ENCODE assay signal across 9 cellular contexts in the genomic region with DNA sequence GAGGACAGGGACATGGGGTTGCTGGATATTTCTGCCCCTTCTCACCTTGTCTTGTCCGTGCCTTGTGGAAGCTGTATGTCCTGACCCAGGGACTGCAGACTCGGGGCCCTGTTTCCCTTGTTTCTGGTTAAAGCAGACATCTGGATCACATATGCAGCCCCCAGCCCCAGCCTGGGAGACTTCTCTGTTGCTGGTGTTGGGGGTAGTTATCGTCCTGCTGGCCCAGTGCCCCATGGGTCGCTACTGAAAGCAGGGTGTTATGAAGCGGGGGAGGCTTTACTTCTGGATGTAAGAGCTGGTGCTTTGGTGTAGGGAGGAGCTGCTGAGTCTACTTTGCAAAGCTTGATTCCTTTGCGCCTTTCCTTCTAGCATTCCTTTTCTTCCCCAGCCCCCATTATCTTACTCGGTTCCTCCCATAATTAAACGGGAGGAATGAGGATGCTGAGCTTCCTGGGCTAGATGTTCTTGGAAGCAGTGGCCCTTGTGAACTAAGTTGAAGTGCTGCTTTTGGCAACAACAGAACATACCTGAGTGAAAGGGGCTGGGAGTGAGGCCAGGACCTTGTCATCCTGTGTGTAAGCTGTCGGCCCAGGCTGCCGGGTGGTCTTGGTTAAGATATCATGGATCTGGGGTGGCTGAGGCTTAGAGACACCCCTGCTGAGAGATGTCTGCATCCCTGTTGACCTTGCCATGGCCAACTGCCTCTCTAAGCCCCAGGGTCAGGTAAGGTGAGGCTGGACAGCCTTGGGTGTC. TPM values are rescaled to one million over a fixed set of nuclear protein-coding genes. Genes with fewer than 3 reads are reported as not detected.
A peak's percentile ranks its signal among the peaks of the same experiment; 100 is the strongest.
DNase-seq lines count a peak whose midpoint lies in the region; ATAC-seq, FAIRE-seq and TF ChIP-seq lines count a peak whose summit lies in the region.
"Had no signal": no experiment of that assay in that cellular context is flagged by ENCODE, and none has a peak within 500 bp of the region (broad histone marks: within the 10 kb centered on the region; RNA-seq: fewer than 3 reads in every experiment).

No MANE protein-coding gene starts in this region.

- DNase-seq in activated T-cell treated with anti-CD3 and anti-CD28 coated beads, Interleukin-2, amount 50 U/mL, for 24 hours = no peak
- no peak for DNase-seq in activated T-cell treated with anti-CD3 and anti-CD28 coated beads, Interleukin-2, amount 50 U/mL, for 48 hours
- DNase-seq in activated T-helper 2 cell treated with anti-CD3 and anti-CD28 coated beads, Interferon-gamma antibody, Interleukin-2, Interleukin-4, amounts not matched to agents 10 μg/mL and 5 μg/mL and 100 μg/mL, durations not matched to agents 14 hours and 24 hours and 36 hours (ENCODE audit: low spot score) = no peak
- DNase-seq in HepG2 (ENCODE audit: low spot score) (no peak), RKO (ENCODE audit: low spot score) (no peak)

- H3K27me3 ChIP-seq in HepG2 (ENCODE audit: control insufficient read depth in 1 of 2, insufficient read depth in 2 of 2, low read length in 2 of 2) (no peaks in the 10 kb centered on the region; a peak in 1 of 5 replicates), subcutaneous abdominal adipose tissue (ENCODE audit: control insufficient read depth in 5 of 5, insufficient read depth in 4 of 5, low read length in 5 of 5) (no peaks in the 10 kb centered on the region)

- TF ChIP-seq POLR2A in HepG2 (IDR thresholded peaks at IDR 0.05; ENCODE audit: insufficient read depth in 1 of 2, low read depth in 2 of 2, low read length in 2 of 2) = no peak

- FAIRE-seq in HepG2 (lab: Jason Lieb, UNC) = no peak
- FAIRE-seq: GM19239 had no signal

- no peak overlapping the region for H2AFZ ChIP-seq in HepG2 (ENCODE audit: low read length)

- intact Hi-C loops in activated T-helper 2 cell treated with anti-CD3 and anti-CD28 coated beads, Interferon-gamma antibody, Interleukin-2, Interleukin-4, amounts not matched to agents 10 μg/mL and 5 μg/mL and 100 μg/mL, durations not matched to agents 14 hours and 24 hours and 36 hours (cut with micrococcal nuclease) = loop anchor here (1.0 to 10.0 kb wide), 7 partner anchors 13 to 217 kb away; partner anchors contain the start of gene STAMBP
- intact Hi-C loops in HepG2 (cut with micrococcal nuclease; ENCODE audit: unreplicated experiment) = no loop called here

- H3K27ac ChIP-seq in HepG2 (ENCODE audit: extremely low read length, insufficient read depth, low read length) (no peak overlapping the region), subcutaneous abdominal adipose tissue (ENCODE audit: low read depth, low read length) (no peak overlapping the region)

- TF ChIP-seq CTCF in HepG2 (CRISPR knock-in tag; IDR thresholded peaks at IDR 0.05) = no peak

- H3K4me3 Mint-ChIP-seq in activated T-cell treated with anti-CD3 and anti-CD28 coated beads, Interleukin-2, amount 50 U/mL, for 24 hours = peak overlapping the region; percentile 88
- H3K4me3 Mint-ChIP-seq in activated T-helper 2 cell treated with anti-CD3 and anti-CD28 coated beads, Interferon-gamma antibody, Interleukin-2, Interleukin-4, amounts not matched to agents 10 μg/mL and 5 μg/mL and 100 μg/mL, durations not matched to agents 14 hours and 24 hours and 36 hours (ENCODE audit: low read depth) = peak overlapping the region; percentile 86

- 83% methylated on average over 9 of the region's 10 CpGs for WGBS in HepG2 (ENCODE audit: low lambda C conversion rate)

- no peaks in the 10 kb centered on the region for H3K27me3 Mint-ChIP-seq in activated T-cell treated with anti-CD3 and anti-CD28 coated beads, Interleukin-2, amount 50 U/mL, for 24 hours
- H3K27me3 Mint-ChIP-seq in activated T-helper 2 cell treated with anti-CD3 and anti-CD28 coated beads, Interferon-gamma antibody, Interleukin-2, Interleukin-4, amounts not matched to agents 10 μg/mL and 5 μg/mL and 100 μg/mL, durations not matched to agents 14 hours and 24 hours and 36 hours (ENCODE audit: low read depth) = no peaks in the 10 kb centered on the region

- no peak for TF ChIP-seq EP300 in HepG2 (IDR thresholded peaks at IDR 0.05; ENCODE audit: low read depth in 2 of 2, low read length in 2 of 2)
- no peak for TF ChIP-seq EP300 in HepG2 (CRISPR knock-in tag; IDR thresholded peaks at IDR 0.05; ENCODE audit: borderline replicate concordance)

- no peak for ATAC-seq in HepG2
- no peak for ATAC-seq in GM21447 (IDR thresholded peaks at IDR 0.05; ENCODE audit: unreplicated experiment)
- no peak for ATAC-seq in GM19023 (IDR thresholded peaks at IDR 0.05; ENCODE audit: unreplicated experiment)

- peaks cover 6% of the 10 kb centered on the region for H3K9me3 Mint-ChIP-seq in activated T-cell treated with anti-CD3 and anti-CD28 coated beads, Interleukin-2, amount 50 U/mL, for 24 hours
- H3K9me3 Mint-ChIP-seq in activated T-helper 2 cell treated with anti-CD3 and anti-CD28 coated beads, Interferon-gamma antibody, Interleukin-2, Interleukin-4, amounts not matched to agents 10 μg/mL and 5 μg/mL and 100 μg/mL, durations not matched to agents 14 hours and 24 hours and 36 hours = peaks cover 15% of the 10 kb centered on the region

- H3K4me1 Mint-ChIP-seq in activated T-cell treated with anti-CD3 and anti-CD28 coated beads, Interleukin-2, amount 50 U/mL, for 24 hours (ENCODE audit: low read depth) = peaks cover 69% of the 10 kb centered on the region
- peaks cover 58% of the 10 kb centered on the region for H3K4me1 Mint-ChIP-seq in activated T-helper 2 cell treated with anti-CD3 and anti-CD28 coated beads, Interferon-gamma antibody, Interleukin-2, Interleukin-4, amounts not matched to agents 10 μg/mL and 5 μg/mL and 100 μg/mL, durations not matched to agents 14 hours and 24 hours and 36 hours (ENCODE audit: low read depth)

- H3K27ac Mint-ChIP-seq in activated T-cell treated with anti-CD3 and anti-CD28 coated beads, Interleukin-2, amount 50 U/mL, for 24 hours = peak overlapping the region; percentile 93
- no peak overlapping the region for H3K27ac Mint-ChIP-seq in activated T-helper 2 cell treated with anti-CD3 and anti-CD28 coated beads, Interferon-gamma antibody, Interleukin-2, Interleukin-4, amounts not matched to agents 10 μg/mL and 5 μg/mL and 100 μg/mL, durations not matched to agents 14 hours and 24 hours and 36 hours

- H3K4me2 ChIP-seq in HepG2 (ENCODE audit: low read depth, low read length) = peak overlapping the region; percentile 96

- H3K36me3 ChIP-seq in HepG2 (replicated peaks in 1 of 2; ENCODE audit: control insufficient read depth in 1 of 2, insufficient read depth in 2 of 2, low read length in 2 of 2) (peaks cover 6 to 34% of the 10 kb centered on the region in 2 experiments), subcutaneous abdominal adipose tissue (ENCODE audit: control insufficient read depth in 5 of 5, insufficient read depth in 5 of 5, low read length in 5 of 5) (peaks cover 0 to 11% (median 3%) of the 10 kb centered on the region in 5 donors)

- no TSS peak for BruUV-seq in HepG2 (replicated peaks; lab: Mats Ljungman, UMichigan)

- H3K4me1 ChIP-seq in HepG2 (ENCODE audit: insufficient read depth, low read length) = peaks cover 60% of the 10 kb centered on the region
- H3K4me1 ChIP-seq in subcutaneous abdominal adipose tissue (ENCODE audit: control insufficient read depth in 5 of 5, insufficient read depth in 5 of 5, low read length in 5 of 5) = peaks cover 0 to 55% (median 44%) of the 10 kb centered on the region in 5 donors

- H4K20me1 ChIP-seq in HepG2 (ENCODE audit: insufficient read depth, low read length) = peaks cover 7% of the 10 kb centered on the region; the same call in 1 of the 2 replicates

- in situ Hi-C loops in HepG2 (cut with HindIII; ENCODE audit: extremely low pct_ligation_motif_present, low pct_unique_long_range_greater_than_20kb) = no loop called here

- CTCF ChIA-PET in HepG2 (lab: Yijun Ruan, JAX; ENCODE audit: low intra/inter-chr PET ratio, low total read pairs) = no interaction called here

- H3K9ac ChIP-seq in HepG2 (ENCODE audit: insufficient read depth, low read depth, low read length) (peak overlapping the region; percentile 42), subcutaneous abdominal adipose tissue (ENCODE audit: low read length in 5 of 5) (peak overlapping the region in 2 of 5 donors; percentile 5 to 16)

- no peaks in the 10 kb centered on the region for H3K9me3 ChIP-seq in HepG2 (ENCODE audit: low read length)
- no peaks in the 10 kb centered on the region for H3K9me3 ChIP-seq in subcutaneous abdominal adipose tissue (ENCODE audit: control insufficient read depth in 5 of 5, low read length in 5 of 5)

- H3K4me3 ChIP-seq in HepG2 (replicated peaks in 1 of 3; ENCODE audit: insufficient read depth in 1 of 3, low read depth in 2 of 3, low read length in 3 of 3) = peak overlapping the region; percentile 35 to 78 (median 67)
- peak overlapping the region in 4 of 5 donors; percentile 9 to 66 (median 42) for H3K4me3 ChIP-seq in subcutaneous abdominal adipose tissue (ENCODE audit: low read depth in 1 of 5, low read length in 5 of 5)

- H3K36me3 Mint-ChIP-seq in activated T-cell treated with anti-CD3 and anti-CD28 coated beads, Interleukin-2, amount 50 U/mL, for 24 hours (ENCODE audit: low read depth) = peaks cover 80% of the 10 kb centered on the region
- peaks cover 79% of the 10 kb centered on the region for H3K36me3 Mint-ChIP-seq in activated T-helper 2 cell treated with anti-CD3 and anti-CD28 coated beads, Interferon-gamma antibody, Interleukin-2, Interleukin-4, amounts not matched to agents 10 μg/mL and 5 μg/mL and 100 μg/mL, durations not matched to agents 14 hours and 24 hours and 36 hours (ENCODE audit: low read depth)

- H3K79me2 ChIP-seq in HepG2 (ENCODE audit: insufficient read depth, low read length) = peaks cover 63% of the 10 kb centered on the region

- POLR2A ChIA-PET in HepG2 (lab: Yijun Ruan, JAX) = interaction anchor here (0.6 to 2.2 kb wide), 5 partner anchors 13 to 191 kb away, joined by 3 to 12 read pairs (median 5); partner anchors contain the start of gene MOB1A

- no peak for TF ChIP-seq RAD21 in HepG2 (CRISPR knock-in tag; IDR thresholded peaks at IDR 0.05)

RNA-seq across cellular contexts. Expression of gene TET3, which starts 3.4 kb away (rescaled TPM):
- total RNA-seq in activated T-helper 2 cell treated with anti-CD3 and anti-CD28 coated beads, Interferon-gamma antibody, Interleukin-2, Interleukin-4, amounts not matched to agents 10 μg/mL and 5 μg/mL and 100 μg/mL, durations not matched to agents 14 hours and 24 hours and 36 hours = 23.5 and 23.6 TPM in 2 replicates
- 6.8 TPM in 2 replicates for total RNA-seq in HepG2 (2016; rRNA removed; fragmentation: Illumina TruSeq; extraction: Trizol)
- total RNA-seq in HepG2 (2016; cell fraction: cytosol; rRNA removed; fragmentation: Illumina TruSeq; extraction: Trizol; ENCODE audit: low read depth) = 0.71 and 1.2 TPM in 2 replicates
- 6.1 and 7.2 TPM in 2 replicates for total RNA-seq in HepG2 (2016; cell fraction: insoluble cytoplasmic fraction; rRNA removed; fragmentation: Illumina TruSeq; extraction: Trizol)
- 2.4 and 2.7 TPM in 2 replicates for total RNA-seq in HepG2 (2016; cell fraction: membrane; rRNA removed; fragmentation: Illumina TruSeq; extraction: Trizol)
- total RNA-seq in HepG2 (2016; cell fraction: nucleus; rRNA removed; fragmentation: Illumina TruSeq; extraction: Trizol) = 12.1 and 16.6 TPM in 2 replicates
- 4.3 and 4.7 TPM in 2 replicates for polyA plus RNA-seq in HepG2 (2011; rRNA removed)
- 1.7 and 2.0 TPM in 2 replicates for polyA plus RNA-seq in HepG2 (2011; cell fraction: cytosol; rRNA removed)
- 19.7 and 21.9 TPM in 2 replicates for polyA plus RNA-seq in HepG2 (2011; cell fraction: nucleus; rRNA removed)
- polyA plus RNA-seq in HepG2 (2012) = 6.0 and 7.3 TPM in 2 replicates
- polyA plus RNA-seq in HepG2 (2016; cell fraction: cytosol; fragmentation: Illumina TruSeq; extraction: Trizol; ENCODE audit: low read depth) = 0.26 and 0.32 TPM in 2 replicates
- polyA plus RNA-seq in HepG2 (2016; cell fraction: insoluble cytoplasmic fraction; fragmentation: Illumina TruSeq; extraction: Trizol; ENCODE audit: low read depth) = 4.5 and 5.7 TPM in 2 replicates
- polyA plus RNA-seq in HepG2 (2016; cell fraction: membrane; fragmentation: Illumina TruSeq; extraction: Trizol; ENCODE audit: low read depth) = 0.63 and 0.87 TPM in 2 replicates
- 24.0 and 27.9 TPM in 2 replicates for polyA plus RNA-seq in HepG2 (2016; cell fraction: nucleus; fragmentation: Illumina TruSeq; extraction: Trizol; ENCODE audit: insufficient read depth, low read depth)
- polyA minus RNA-seq in HepG2 (2011; rRNA and poly(A)+ RNA removed; ENCODE audit: low replicate concordance) = 7.6 and 10.7 TPM in 2 replicates
- 3.4 and 4.2 TPM in 2 replicates for polyA minus RNA-seq in HepG2 (2011; cell fraction: cytosol; rRNA and poly(A)+ RNA removed)
- 14.0 and 14.5 TPM in 2 replicates for polyA minus RNA-seq in HepG2 (2011; cell fraction: nucleus; rRNA and poly(A)+ RNA removed)
